ENCODE assay signal across 31 cellular contexts in genomic region chr4:93687304-93687703, GRCh38.
"Had no signal": no experiment of that assay in that cellular context is flagged by ENCODE, and none has a peak within 500 bp of the region (broad histone marks: within the 10 kb centered on the region; RNA-seq: fewer than 3 reads in every experiment).

No MANE protein-coding gene starts in this region.

- ATAC-seq: activated CD4-positive, alpha-beta T cell treated with anti-CD3 and anti-CD28 coated beads for 36 hours; activated CD4-positive, CD25-positive, alpha-beta regulatory T cell treated with anti-CD3 and anti-CD28 coated beads, Interleukin-2, amount 50 U/mL, for 24 hours; activated CD8-positive, alpha-beta memory T cell treated with anti-CD3 and anti-CD28 coated beads, Interleukin-2, amount 10 ng/mL, durations not matched to agents 7 days and 5 days; activated CD8-positive, alpha-beta T cell treated with anti-CD3 and anti-CD28 coated beads, Interleukin-2, amount 10 ng/mL, durations not matched to agents 7 days and 5 days; activated naive CD8-positive, alpha-beta T cell treated with anti-CD3 and anti-CD28 coated beads, Interleukin-2, amount 50 U/mL, for 24 hours; body of pancreas had no signal

- H3K4me1 ChIP-seq: body of pancreas had no signal

- H3K27ac ChIP-seq: body of pancreas, brain microvascular endothelial cell, cardiac muscle cell, VCaP had no signal

- DNase-seq: activated CD4-positive, alpha-beta memory T cell treated with anti-CD3 and anti-CD28 coated beads, Interleukin-2, amount 10 ng/mL, durations not matched to agents 7 days and 5 days; activated CD4-positive, alpha-beta T cell treated with anti-CD3 and anti-CD28 coated beads for 1 hour; activated CD4-positive, alpha-beta T cell treated with anti-CD3 and anti-CD28 coated beads for 36 hours; activated CD4-positive, alpha-beta T cell treated with anti-CD3 and anti-CD28 coated beads for 48 hours; activated CD4-positive, alpha-beta T cell treated with anti-CD3 and anti-CD28 coated beads, Interleukin-2, amount 10 ng/mL, durations not matched to agents 7 days and 5 days; activated CD4-positive, alpha-beta T cell treated with anti-CD3 and anti-CD28 coated beads, Interleukin-2, amount 50 U/mL, for 48 hours; activated CD4-positive, CD25-positive, alpha-beta regulatory T cell; activated CD8-positive, alpha-beta memory T cell treated with anti-CD3 and anti-CD28 coated beads for 24 hours; activated CD8-positive, alpha-beta memory T cell treated with anti-CD3 and anti-CD28 coated beads, Interleukin-2, amount 10 ng/mL, durations not matched to agents 7 days and 5 days; activated CD8-positive, alpha-beta memory T cell treated with anti-CD3 and anti-CD28 coated beads, Interleukin-2, amount 50 U/mL, for 48 hours; activated CD8-positive, alpha-beta T cell treated with anti-CD3 and anti-CD28 coated beads, Interleukin-2, amount 10 ng/mL, durations not matched to agents 7 days and 5 days; activated effector memory CD4-positive, alpha-beta T cell treated with Interleukin-2 at 50 U/mL for 16 hours; activated gamma-delta T cell; activated naive CD4-positive, alpha-beta T cell treated with anti-CD3 and anti-CD28 coated beads, Interleukin-2, amount 10 ng/mL, durations not matched to agents 7 days and 5 days; activated naive CD4-positive, alpha-beta T cell treated with Interleukin-2 at 50 U/mL for 16 hours; activated naive CD8-positive, alpha-beta T cell treated with anti-CD3 and anti-CD28 coated beads, Interleukin-2, amount 10 ng/mL, durations not matched to agents 7 days and 5 days; activated naive CD8-positive, alpha-beta T cell treated with anti-CD3 and anti-CD28 coated beads, Interleukin-2, amount 50 U/mL, for 24 hours; activated T-cell treated with anti-CD3 and anti-CD28 coated beads, Interleukin-2, amount 50 U/mL, for 24 hours; activated T-cell treated with anti-CD3 and anti-CD28 coated beads, Interleukin-2, amount 50 U/mL, for 48 hours; amniotic stem cell; aorta; body of pancreas; brain microvascular endothelial cell; caudate nucleus; cerebellar nuclear complex; T-helper 1 cell; T-helper 2 cell; T-helper 9 cell had no signal

- H3K9me3 ChIP-seq: body of pancreas had no signal

- H3K36me3 ChIP-seq: brain microvascular endothelial cell, cardiac muscle cell had no signal

- H3K4me3 ChIP-seq: body of pancreas, cardiac muscle cell had no signal

- H3K27me3 ChIP-seq: body of pancreas, brain microvascular endothelial cell, cardiac muscle cell had no signal
